Comparison of ENCODE assay signal across 1 cellular context in the genomic region with DNA sequence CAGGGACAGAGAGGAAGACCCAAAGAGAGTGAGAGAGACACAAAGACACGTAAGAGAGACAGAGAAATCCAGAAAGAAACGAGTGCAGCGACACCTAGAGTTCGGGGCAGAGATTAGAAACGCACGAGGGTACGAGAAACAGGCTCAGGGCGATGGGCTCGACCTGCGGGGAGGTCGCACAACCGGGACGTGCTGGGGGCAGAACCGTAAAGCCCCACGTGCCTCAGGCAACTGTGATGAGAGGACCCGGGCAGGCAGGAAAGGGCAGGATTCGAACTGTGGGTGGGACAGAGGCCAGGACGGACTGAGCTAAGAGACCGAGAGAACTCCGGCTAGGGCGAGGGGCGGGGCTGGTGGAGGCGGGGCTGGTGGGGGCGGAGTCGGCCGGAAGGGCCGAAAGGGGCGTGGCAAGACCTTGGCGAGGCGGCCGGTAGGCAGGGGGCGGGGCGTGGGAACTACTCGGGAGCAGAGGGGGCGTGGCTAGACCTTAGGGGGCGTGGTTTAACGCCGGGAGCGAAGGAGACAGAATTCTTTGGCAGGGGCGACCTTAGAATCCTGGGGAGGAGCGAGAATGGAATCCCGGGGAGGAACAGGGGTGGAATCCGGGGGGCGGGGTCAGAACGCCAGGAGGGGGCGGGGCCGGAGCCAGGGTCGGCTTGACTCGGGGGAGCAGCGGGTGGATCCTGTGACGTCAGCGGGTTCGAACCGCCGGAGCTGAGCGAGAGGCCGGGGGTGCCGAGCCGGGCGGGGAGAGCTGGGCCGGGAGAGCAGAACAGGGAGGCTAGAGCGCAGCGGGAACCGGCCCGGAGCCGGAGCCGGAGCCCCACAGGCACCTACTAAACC.
TF ChIP-seq lines count a peak whose summit lies in the region.

TSS of gene NECTIN2 (plus strand) at position 686 of the 843 bp plus-strand sequence. CDS start 229 bp downstream, outside the sequence.

TF ChIP-seq in SK-N-SH, 30 proteins besides CTCF, POLR2A, EP300 and RAD21 (continued from another document):
- no peak; the same call in 1 of the 2 replicates for TF ChIP-seq RXRA (IDR thresholded peaks at IDR 0.05; ENCODE audit: borderline replicate concordance, low read depth)
